Comparison of ENCODE assay signal across 11 cellular contexts in the genomic region with DNA sequence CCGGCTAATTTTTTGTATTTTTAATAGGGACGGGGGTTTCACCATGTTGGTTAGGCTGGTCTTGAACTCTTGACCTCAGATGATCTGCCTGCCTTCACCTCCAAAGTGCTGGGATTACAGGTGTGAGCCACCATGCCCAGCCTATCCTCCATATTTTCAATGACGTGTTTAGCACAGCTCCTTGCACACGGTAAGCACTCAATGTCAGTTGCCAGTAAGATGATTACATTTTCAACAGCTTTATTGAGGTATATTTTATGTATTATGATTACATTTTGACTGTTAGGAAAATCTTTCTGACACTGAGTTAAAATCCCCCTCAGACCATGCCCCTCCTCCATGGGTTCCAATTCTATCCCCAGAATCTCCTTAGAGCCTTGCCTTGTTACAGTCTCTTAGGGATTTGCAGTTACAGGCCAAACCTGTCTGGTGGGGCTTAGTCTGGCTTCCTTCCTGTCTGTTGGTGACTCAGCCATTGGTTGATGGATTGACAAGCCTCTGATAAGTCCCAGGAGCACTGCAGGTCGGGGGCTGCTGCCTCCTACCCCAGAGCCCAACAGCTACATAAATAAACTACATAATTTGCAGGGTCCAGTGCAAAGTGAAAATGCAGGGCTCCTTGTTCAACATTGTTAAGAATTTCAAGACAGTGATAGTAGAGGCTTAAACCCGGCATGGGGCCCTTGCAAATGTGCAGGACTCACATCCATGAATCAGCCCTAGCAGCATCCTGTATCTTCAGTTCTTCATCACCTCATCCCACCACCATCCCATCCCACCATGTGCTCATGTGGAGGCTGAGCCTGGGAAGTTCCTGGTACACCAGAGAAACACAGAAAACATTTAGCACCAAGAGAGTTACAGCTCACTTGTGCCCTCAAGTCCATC. TPM values are rescaled to one million over a fixed set of nuclear protein-coding genes. Genes with fewer than 3 reads are reported as not detected.
DNase-seq lines count a peak whose midpoint lies in the region; FAIRE-seq and TF ChIP-seq lines count a peak whose summit lies in the region.
"Had no signal": no experiment of that assay in that cellular context is flagged by ENCODE, and none has a peak within 500 bp of the region (broad histone marks: within the 10 kb centered on the region; RNA-seq: fewer than 3 reads in every experiment).

No MANE protein-coding gene starts in this region.

- H3K27ac Mint-ChIP-seq in activated naive CD4-positive, alpha-beta T cell treated with anti-CD3 and anti-CD28 coated beads, Interleukin-2, amount 10 ng/mL, durations not matched to agents 7 days and 5 days, result peak overlapping the region; percentile 78

- no peaks in the 10 kb centered on the region for H3K36me3 ChIP-seq in endothelial cell of umbilical vein (ENCODE audit: control insufficient read depth in 2 of 2, extremely low read depth in 1 of 2, insufficient read depth in 2 of 2, low read length in 2 of 2)
- H3K36me3 ChIP-seq in skeletal muscle tissue (ENCODE audit: control insufficient read depth in 3 of 3, insufficient read depth in 3 of 3, low read length in 3 of 3), result no peaks in the 10 kb centered on the region

- H3K9me3 ChIP-seq in endothelial cell of umbilical vein (replicated peaks; ENCODE audit: control insufficient read depth, insufficient read depth, low read length) (no peaks in the 10 kb centered on the region), skeletal muscle tissue (ENCODE audit: control insufficient read depth in 3 of 3, low read length in 3 of 3) (no peaks in the 10 kb centered on the region)

- H3K4me2 ChIP-seq in endothelial cell of umbilical vein (ENCODE audit: insufficient read depth, low read length), result peak overlapping the region; percentile 8

- no peak for TF ChIP-seq CTCF in endothelial cell of umbilical vein (IDR thresholded peaks at IDR 0.05; ENCODE audit: extremely low read depth in 1 of 2, insufficient read depth in 1 of 2, low read depth in 1 of 2, low read length in 2 of 2)

- H3K4me1 Mint-ChIP-seq in activated naive CD4-positive, alpha-beta T cell treated with anti-CD3 and anti-CD28 coated beads, Interleukin-2, amount 10 ng/mL, durations not matched to agents 7 days and 5 days, result peaks cover 14% of the 10 kb centered on the region

- TF ChIP-seq POLR2A in endothelial cell of umbilical vein (IDR thresholded peaks at IDR 0.05; ENCODE audit: low read depth, low read length), result no peak

- H3K9me3 Mint-ChIP-seq in activated naive CD4-positive, alpha-beta T cell treated with anti-CD3 and anti-CD28 coated beads, Interleukin-2, amount 10 ng/mL, durations not matched to agents 7 days and 5 days, result no peaks in the 10 kb centered on the region

- FAIRE-seq in endothelial cell of umbilical vein (lab: Jason Lieb, UNC), result peak; percentile 82
- FAIRE-seq: GM12892 had no signal

- POLR2A ChIA-PET in endothelial cell of umbilical vein (lab: Charles Lee), result no interaction called here

- H4K20me1 ChIP-seq in endothelial cell of umbilical vein (replicated peaks; ENCODE audit: control insufficient read depth, extremely low read depth, insufficient read depth, low read length), result no peaks in the 10 kb centered on the region

- BruUV-seq in endothelial cell of umbilical vein (replicated peaks; lab: Mats Ljungman, UMichigan), result no TSS peak

- intact Hi-C loops in endothelial cell of umbilical vein (cut with micrococcal nuclease), result no loop called here

- H3K4me3 ChIP-seq in endothelial cell of umbilical vein (replicated peaks in 1 of 3; ENCODE audit: insufficient read depth in 1 of 3, low read depth in 1 of 3, low read length in 3 of 3), result no peak overlapping the region
- no peak overlapping the region for H3K4me3 ChIP-seq in skeletal muscle tissue (ENCODE audit: low read length in 3 of 3)

- peak overlapping the region; percentile 40 for H2AFZ ChIP-seq in endothelial cell of umbilical vein (ENCODE audit: low read depth, low read length)

- H3K4me3 Mint-ChIP-seq in activated naive CD4-positive, alpha-beta T cell treated with anti-CD3 and anti-CD28 coated beads, Interleukin-2, amount 10 ng/mL, durations not matched to agents 7 days and 5 days, result no peak overlapping the region

- peaks cover 20% of the 10 kb centered on the region for H3K36me3 Mint-ChIP-seq in activated naive CD4-positive, alpha-beta T cell treated with anti-CD3 and anti-CD28 coated beads, Interleukin-2, amount 10 ng/mL, durations not matched to agents 7 days and 5 days

- H3K9me1 ChIP-seq in endothelial cell of umbilical vein (replicated peaks; ENCODE audit: control insufficient read depth, extremely low read depth, insufficient read depth, low read length), result no peaks in the 10 kb centered on the region

- H3K79me2 ChIP-seq in endothelial cell of umbilical vein (ENCODE audit: control insufficient read depth, insufficient read depth, low read length), result no peaks in the 10 kb centered on the region

- CTCF ChIA-PET in activated naive CD4-positive, alpha-beta T cell treated with anti-CD3 and anti-CD28 coated beads, Interleukin-2, amount 10 ng/mL, durations not matched to agents 7 days and 5 days (lab: Charles Lee), result interaction anchor here (0.7 to 2.5 kb wide), 4 partner anchors 8 to 14 kb away, joined by 3 to 6 read pairs (median 3); no protein-coding TSS in a partner anchor
- CTCF ChIA-PET in endothelial cell of umbilical vein (lab: Charles Lee), result no interaction called here

- H3K27me3 Mint-ChIP-seq in activated naive CD4-positive, alpha-beta T cell treated with anti-CD3 and anti-CD28 coated beads, Interleukin-2, amount 10 ng/mL, durations not matched to agents 7 days and 5 days, result no peaks in the 10 kb centered on the region

- no peak for DNase-seq in activated naive CD4-positive, alpha-beta T cell treated with anti-CD3 and anti-CD28 coated beads, Interleukin-2, amount 10 ng/mL, durations not matched to agents 7 days and 5 days
- DNase-seq in activated naive CD4-positive, alpha-beta T cell (lab: John Stamatoyannopoulos, UW), result no peak
- DNase-seq in RPMI7951 (ENCODE audit: low read depth), result peak; percentile 29
- peak; percentile 53 for DNase-seq in endothelial cell of umbilical vein (ENCODE audit: low read depth, low spot score)
- no peak for DNase-seq in hippocampal formation (lab: John Stamatoyannopoulos, UW)
- DNase-seq in NCI-H187 treated with DMSO at 0.1 percent for 48 hours (lab: John Stamatoyannopoulos, UW), result no peak
- DNase-seq in retina, result no peak

- dilution Hi-C loops in endothelial cell of umbilical vein (cut with MboI; ENCODE audit: extremely low pct_ligation_motif_present, low sequenced_read_pairs), result no loop called here

- H3K27me3 ChIP-seq in endothelial cell of umbilical vein (ENCODE audit: control insufficient read depth in 2 of 2, insufficient read depth in 2 of 2, low read length in 2 of 2) (no peaks in the 10 kb centered on the region), skeletal muscle tissue (ENCODE audit: control insufficient read depth in 3 of 3, insufficient read depth in 3 of 3, low read length in 3 of 3) (no peaks in the 10 kb centered on the region)

- H3K27ac ChIP-seq in endothelial cell of umbilical vein (ENCODE audit: insufficient read depth, low read depth, low read length) (peak overlapping the region; percentile 50), skeletal muscle tissue (ENCODE audit: low read depth, low read length) (peak overlapping the region; percentile 79)
- H3K27ac ChIP-seq: HL-60 had no signal

- H3K4me1 ChIP-seq in endothelial cell of umbilical vein (ENCODE audit: control insufficient read depth, extremely low read depth, insufficient read depth, low read length) (peaks cover 11% of the 10 kb centered on the region), skeletal muscle tissue (ENCODE audit: control insufficient read depth in 3 of 3, insufficient read depth in 3 of 3, low read length in 3 of 3) (peaks cover 26 to 30% (median 28%) of the 10 kb centered on the region in 3 donors)

- no peak overlapping the region for H3K9ac ChIP-seq in endothelial cell of umbilical vein (replicated peaks; ENCODE audit: extremely low read depth, insufficient read depth, low read length)
- H3K9ac ChIP-seq in skeletal muscle tissue (ENCODE audit: low read depth in 1 of 3, low read length in 3 of 3), result no peak overlapping the region

TF ChIP-seq in endothelial cell of umbilical vein, 7 proteins besides CTCF, POLR2A, EP300 and RAD21 (continues in another document):
- peak; percentile 45 for TF ChIP-seq GATA2 (IDR thresholded peaks at IDR 0.05; ENCODE audit: insufficient read depth, insufficient read length, low read depth, low read length)

RNA-seq across cellular contexts. Expression of a gene that starts 23.4 kb away (rescaled TPM):
- 10.0 and 10.2 TPM in 2 replicates for total RNA-seq in RPMI7951 (2014; rRNA removed; shearing (Covaris generic))
- total RNA-seq in endothelial cell of umbilical vein (28.6 and 30.6 TPM in 2 replicates), skeletal muscle tissue (12.0 TPM)
- polyA plus RNA-seq in endothelial cell of umbilical vein, result 10.7 and 11.7 TPM in 2 replicates
- 14.3 and 17.5 TPM in 2 replicates for polyA plus RNA-seq in endothelial cell of umbilical vein (2011; cell fraction: cytosol; rRNA removed)
- polyA plus RNA-seq in endothelial cell of umbilical vein (2011; cell fraction: nucleus; rRNA removed), result 5.4 and 5.8 TPM in 2 replicates
- polyA plus RNA-seq in endothelial cell of umbilical vein (2012), result 17.5 and 30.5 TPM in 2 replicates
- 18.3 and 22.1 TPM in 2 replicates for polyA minus RNA-seq in endothelial cell of umbilical vein
- 19.4 TPM for polyA minus RNA-seq in endothelial cell of umbilical vein (2011; cell fraction: cytosol; rRNA and poly(A)+ RNA removed)
- polyA minus RNA-seq in endothelial cell of umbilical vein (2011; cell fraction: nucleus; rRNA and poly(A)+ RNA removed), result 1.9 and 3.6 TPM in 2 replicates

RNA-seq across cellular contexts. Expression of a gene that starts 41.8 kb away (rescaled TPM):
- total RNA-seq in RPMI7951 (2014; rRNA removed; shearing (Covaris generic)), result not detected in 2 replicates
- total RNA-seq in endothelial cell of umbilical vein (not detected in 2 replicates), skeletal muscle tissue (0.52 TPM)
- polyA plus RNA-seq in endothelial cell of umbilical vein, result not detected in 2 replicates
- not detected in 2 replicates for polyA plus RNA-seq in endothelial cell of umbilical vein (2011; cell fraction: cytosol; rRNA removed)
- not detected in 2 replicates for polyA plus RNA-seq in endothelial cell of umbilical vein (2011; cell fraction: nucleus; rRNA removed)
- polyA plus RNA-seq in endothelial cell of umbilical vein (2012), result not detected in 2 replicates
- polyA minus RNA-seq in endothelial cell of umbilical vein, result not detected in 2 replicates
- not detected for polyA minus RNA-seq in endothelial cell of umbilical vein (2011; cell fraction: cytosol; rRNA and poly(A)+ RNA removed)
- not detected in 2 replicates for polyA minus RNA-seq in endothelial cell of umbilical vein (2011; cell fraction: nucleus; rRNA and poly(A)+ RNA removed)
- total RNA-seq: omental fat pad had no signal

RNA-seq across cellular contexts. Expression of a gene that starts 51.5 kb away (rescaled TPM):
- 23.6 and 27.5 TPM in 2 replicates for total RNA-seq in RPMI7951 (2014; rRNA removed; shearing (Covaris generic))
- total RNA-seq in endothelial cell of umbilical vein (27.0 and 27.2 TPM in 2 replicates), skeletal muscle tissue (51.7 TPM)
- 7.3 and 8.2 TPM in 2 replicates for polyA plus RNA-seq in endothelial cell of umbilical vein
- polyA plus RNA-seq in endothelial cell of umbilical vein (2011; cell fraction: cytosol; rRNA removed), result 7.5 and 8.1 TPM in 2 replicates
- polyA plus RNA-seq in endothelial cell of umbilical vein (2011; cell fraction: nucleus; rRNA removed), result 8.5 and 10.3 TPM in 2 replicates
- 9.2 and 12.6 TPM in 2 replicates for polyA plus RNA-seq in endothelial cell of umbilical vein (2012)
- 47.1 and 49.6 TPM in 2 replicates for polyA minus RNA-seq in endothelial cell of umbilical vein
- polyA minus RNA-seq in endothelial cell of umbilical vein (2011; cell fraction: cytosol; rRNA and poly(A)+ RNA removed), result 11.8 TPM
- polyA minus RNA-seq in endothelial cell of umbilical vein (2011; cell fraction: nucleus; rRNA and poly(A)+ RNA removed), result 27.5 and 43.5 TPM in 2 replicates

Comparison
In these comparisons a context has a peak if more than half of its experiments do, and no peak if none do; other contexts are left out.
1. DNase-seq: peak in RPMI7951 (single experiment) and endothelial cell of umbilical vein (single experiment); none in activated naive CD4-positive, alpha-beta T cell treated with anti-CD3 and anti-CD28 coated beads, Interleukin-2, amount 10 ng/mL, durations not matched to agents 7 days and 5 days (single experiment), activated naive CD4-positive, alpha-beta T cell (0 of 4), hippocampal formation (0 of 2), NCI-H187 treated with DMSO at 0.1 percent for 48 hours (single experiment) and retina (single experiment).